15 cellular contexts compared by ENCODE assay signal in genomic region chr2:39203382-39203781, GRCh38. TPM values are rescaled to one million over a fixed set of nuclear protein-coding genes. Genes with fewer than 3 reads are reported as not detected.
"Had no signal": no experiment of that assay in that cellular context is flagged by ENCODE, and none has a peak within 500 bp of the region (broad histone marks: within the 10 kb centered on the region; RNA-seq: fewer than 3 reads in every experiment).

No MANE protein-coding gene starts in this region.

- DNase-seq: activated CD8-positive, alpha-beta memory T cell treated with anti-CD3 and anti-CD28 coated beads for 24 hours; activated T-cell treated with anti-CD3 and anti-CD28 coated beads for 4 hours; amygdala; body of pancreas; kidney glomerular epithelial cell; left ventricle myocardium superior; mucosa of descending colon; naive thymus-derived CD4-positive, alpha-beta T cell; stimulated activated CD4-positive, alpha-beta T cell treated with anti-CD3 and anti-CD28 coated beads, Interleukin-12 subunit alpha, Interleukin-12 subunit beta, amount 100 ng/mL, for 4 hours; stimulated activated CD4-positive, alpha-beta T cell treated with anti-CD3 and anti-CD28 coated beads, Interleukin-2, amount 100 ng/mL, for 24 hours; thyroid gland had no signal

- H3K36me3 Mint-ChIP-seq: memory B cell had no signal

- H3K27ac ChIP-seq: body of pancreas, thyroid gland had no signal

- H3K4me1 ChIP-seq: body of pancreas, thyroid gland had no signal

- ATAC-seq: body of pancreas; left ventricle myocardium superior; mucosa of descending colon; naive thymus-derived CD4-positive, alpha-beta T cell had no signal

- H3K4me3 ChIP-seq: body of pancreas, mucosa of descending colon, thyroid gland had no signal

- H3K27ac Mint-ChIP-seq: activated naive CD4-positive, alpha-beta T cell treated with anti-CD3 and anti-CD28 coated beads, Interleukin-2, amount 50 U/mL, for 24 hours; memory B cell had no signal

- H3K27me3 Mint-ChIP-seq: activated naive CD4-positive, alpha-beta T cell treated with anti-CD3 and anti-CD28 coated beads, Interleukin-2, amount 50 U/mL, for 24 hours; memory B cell; naive thymus-derived CD4-positive, alpha-beta T cell had no signal

- H3K9me3 ChIP-seq: body of pancreas, mucosa of descending colon, thyroid gland had no signal

- H3K4me3 Mint-ChIP-seq: activated naive CD4-positive, alpha-beta T cell treated with anti-CD3 and anti-CD28 coated beads, Interleukin-2, amount 50 U/mL, for 24 hours; memory B cell had no signal

- H3K27me3 ChIP-seq: body of pancreas, thyroid gland had no signal

- H3K36me3 ChIP-seq: thyroid gland had no signal

RNA-seq across cellular contexts. Expression of gene CDKL4, which starts 40.4 kb away (rescaled TPM):
- total RNA-seq: glomerular endothelial cell had no signal
- polyA plus RNA-seq: esophagus; naive thymus-derived CD4-positive, alpha-beta T cell had no signal
